Comparison of ENCODE assay signal across 7 cellular contexts in the genomic region with DNA sequence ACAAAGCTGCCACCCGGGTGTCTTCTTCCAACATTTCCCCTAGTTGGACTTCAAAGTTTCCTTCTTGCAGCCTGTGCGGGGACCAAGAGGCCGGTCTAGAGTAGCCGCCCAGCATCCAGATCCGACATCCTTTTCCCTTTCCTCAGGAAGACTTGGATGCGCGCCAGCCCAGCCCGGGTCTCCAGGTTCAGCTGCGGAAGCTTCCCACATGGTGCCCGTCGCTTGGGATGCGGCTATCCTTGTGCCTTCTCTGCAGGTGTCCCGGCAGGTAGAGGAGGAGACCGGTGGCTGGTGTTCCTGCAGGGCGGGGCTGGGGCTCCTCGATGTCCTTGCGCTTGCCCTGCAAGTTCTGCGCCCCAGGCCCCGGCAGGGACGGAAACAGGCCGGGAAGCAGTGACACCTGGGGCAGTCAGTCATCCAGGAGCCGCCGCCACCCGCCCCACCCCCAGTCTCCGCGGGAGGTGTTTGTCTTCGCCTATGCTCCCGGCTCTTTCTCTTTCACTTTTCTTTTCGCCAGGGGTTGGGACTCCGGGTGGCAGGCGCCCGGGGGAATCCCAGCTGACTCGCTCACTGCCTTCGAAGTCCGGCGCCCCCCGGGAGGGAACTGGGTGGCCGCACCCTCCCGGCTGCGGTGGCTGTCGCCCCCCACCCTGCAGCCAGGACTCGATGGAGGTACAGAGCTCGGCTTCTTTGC. TPM values are rescaled to one million over a fixed set of nuclear protein-coding genes. Genes with fewer than 3 reads are reported as not detected.
DNase-seq lines count a peak whose midpoint lies in the region; ATAC-seq and TF ChIP-seq lines count a peak whose summit lies in the region.

A gene with protein sequence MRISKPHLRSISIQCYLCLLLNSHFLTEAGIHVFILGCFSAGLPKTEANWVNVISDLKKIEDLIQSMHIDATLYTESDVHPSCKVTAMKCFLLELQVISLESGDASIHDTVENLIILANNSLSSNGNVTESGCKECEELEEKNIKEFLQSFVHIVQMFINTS (plus strand): TSS at position 507 of the 694 bp plus-strand sequence. CDS start 82,882 bp downstream, outside the sequence.

- peak within 1 kb of the TSS; percentile 80 to 92 (median 83) for H3K4me3 ChIP-seq in fibroblast of lung (replicated peaks in 1 of 4; ENCODE audit: control extremely low read depth in 1 of 4, insufficient read depth in 1 of 4, low read depth in 3 of 4, low read length in 4 of 4)
- peak within 1 kb of the TSS; percentile 87 to 93 (median 91) for H3K4me3 ChIP-seq in subcutaneous abdominal adipose tissue (ENCODE audit: low read depth in 1 of 5, low read length in 5 of 5)

- no peaks in the 10 kb centered on the region for H3K4me1 ChIP-seq in fibroblast of lung (ENCODE audit: control insufficient read depth, extremely low read depth, insufficient read depth, low read length)
- peaks cover 0 to 24% (median 21%) of the 10 kb centered on the region in 5 donors for H3K4me1 ChIP-seq in subcutaneous abdominal adipose tissue (ENCODE audit: control insufficient read depth in 5 of 5, insufficient read depth in 5 of 5, low read length in 5 of 5)

- DNase-seq in NCI-H510A (lab: John Stamatoyannopoulos, UW) (peak; percentile 33), fibroblast of lung (ENCODE audit: low read depth in 2 of 2) (peak; percentile 60 to 61), nephron progenitor cell (peak; percentile 52)
- DNase-seq in activated T-cell treated with anti-CD3 and anti-CD28 coated beads, Interleukin-2, amount 50 U/mL, for 72 hours: peak; percentile 70 to 75

- H3K79me2 ChIP-seq in fibroblast of lung (ENCODE audit: control insufficient read depth, insufficient read depth, low read length): peaks cover 7% of the 10 kb centered on the region

- H3K36me3 Mint-ChIP-seq in activated T-cell treated with anti-CD3 and anti-CD28 coated beads, Interleukin-2, amount 50 U/mL, for 72 hours (ENCODE audit: insufficient read depth in 2 of 2): peaks cover 3 to 5% of the 10 kb centered on the region in 2 donors
- no peaks in the 10 kb centered on the region for H3K36me3 Mint-ChIP-seq in nephron progenitor cell (ENCODE audit: low read depth)

- H3K27ac ChIP-seq in fibroblast of lung (ENCODE audit: insufficient read depth, low read length): peak within 1 kb of the TSS; percentile 86
- H3K27ac ChIP-seq in subcutaneous abdominal adipose tissue (ENCODE audit: low read depth, low read length): peak within 1 kb of the TSS; percentile 71

- peak within 1 kb of the TSS; percentile 90 for H2AFZ ChIP-seq in fibroblast of lung (ENCODE audit: low read length)

- H3K9ac ChIP-seq in fibroblast of lung (ENCODE audit: insufficient read depth, low read length): peak within 1 kb of the TSS; percentile 85
- H3K9ac ChIP-seq in subcutaneous abdominal adipose tissue (ENCODE audit: low read length in 5 of 5): peak within 1 kb of the TSS; percentile 66 to 90 (median 87)

- H3K9me3 ChIP-seq in fibroblast of lung (ENCODE audit: control insufficient read depth, insufficient read depth, low read depth, low read length) (no peaks in the 10 kb centered on the region), subcutaneous abdominal adipose tissue (ENCODE audit: control insufficient read depth in 5 of 5, low read length in 5 of 5) (no peaks in the 10 kb centered on the region)

- H3K27me3 ChIP-seq in fibroblast of lung (ENCODE audit: control insufficient read depth, insufficient read depth, low read length): no peaks in the 10 kb centered on the region
- no peaks in the 10 kb centered on the region for H3K27me3 ChIP-seq in subcutaneous abdominal adipose tissue (ENCODE audit: control insufficient read depth in 5 of 5, insufficient read depth in 4 of 5, low read length in 5 of 5)

- H3K4me2 ChIP-seq in fibroblast of lung (ENCODE audit: extremely low read depth, insufficient read depth, low read length): peak within 1 kb of the TSS; percentile 90

- H3K27me3 Mint-ChIP-seq in activated T-cell treated with anti-CD3 and anti-CD28 coated beads, Interleukin-2, amount 50 U/mL, for 72 hours (ENCODE audit: low read depth): peaks cover 10% of the 10 kb centered on the region
- H3K27me3 Mint-ChIP-seq in nephron progenitor cell (ENCODE audit: low read depth, poor library complexity): peaks cover 67% of the 10 kb centered on the region

- peaks cover 6% of the 10 kb centered on the region for H3K4me1 Mint-ChIP-seq in activated T-cell treated with anti-CD3 and anti-CD28 coated beads, Interleukin-2, amount 50 U/mL, for 72 hours (ENCODE audit: low read depth)
- H3K4me1 Mint-ChIP-seq in nephron progenitor cell: peaks cover 7% of the 10 kb centered on the region

- peak within 1 kb of the TSS; percentile 93 to 95 for H3K4me3 Mint-ChIP-seq in activated T-cell treated with anti-CD3 and anti-CD28 coated beads, Interleukin-2, amount 50 U/mL, for 72 hours
- peak within 1 kb of the TSS; percentile 88 for H3K4me3 Mint-ChIP-seq in nephron progenitor cell

- no peaks in the 10 kb centered on the region for H3K9me3 Mint-ChIP-seq in activated T-cell treated with anti-CD3 and anti-CD28 coated beads, Interleukin-2, amount 50 U/mL, for 72 hours
- no peaks in the 10 kb centered on the region for H3K9me3 Mint-ChIP-seq in nephron progenitor cell

- H3K36me3 ChIP-seq in fibroblast of lung (ENCODE audit: control insufficient read depth, insufficient read depth, low read length) (no peaks in the 10 kb centered on the region), subcutaneous abdominal adipose tissue (ENCODE audit: control insufficient read depth in 5 of 5, insufficient read depth in 5 of 5, low read length in 5 of 5) (no peaks in the 10 kb centered on the region)

- peak; percentile 29 for ATAC-seq in GM18519 (IDR thresholded peaks at IDR 0.05; ENCODE audit: low FRiP score, unreplicated experiment)
- peak; percentile 63 for ATAC-seq in HG02678 (IDR thresholded peaks at IDR 0.05; ENCODE audit: unreplicated experiment)
- peak; percentile 89 to 90 for ATAC-seq in activated T-cell treated with anti-CD3 and anti-CD28 coated beads, Interleukin-2, amount 50 U/mL, for 72 hours (replicated peaks in 1 of 2)

- H4K20me1 ChIP-seq in fibroblast of lung (ENCODE audit: control insufficient read depth, extremely low read depth, insufficient read depth, low read length): no peaks in the 10 kb centered on the region

- TF ChIP-seq CTCF in fibroblast of lung (conservative IDR thresholded peaks at IDR 0.05 in 1 of 2, IDR thresholded peaks at IDR 0.05 in 1 of 2; ENCODE audit: low read depth in 1 of 2, low read length in 2 of 2) (no peak), nephron progenitor cell (IDR thresholded peaks at IDR 0.05) (no peak)

- peak within 1 kb of the TSS; percentile 85 for H3K27ac Mint-ChIP-seq in activated T-cell treated with anti-CD3 and anti-CD28 coated beads, Interleukin-2, amount 50 U/mL, for 72 hours
- no peak within 1 kb of the TSS for H3K27ac Mint-ChIP-seq in nephron progenitor cell

RNA-seq across cellular contexts. Expression of the gene that starts here (rescaled TPM):
- total RNA-seq in activated T-cell treated with anti-CD3 and anti-CD28 coated beads, Interleukin-2, amount 50 U/mL, for 72 hours: 1 to 10 TPM; 2.1 TPM
- 5.9 and 14.9 TPM in 2 replicates for total RNA-seq in fibroblast of lung
- polyA plus RNA-seq in fibroblast of lung: 5.6 and 10.0 TPM in 2 replicates
- 4.4 and 4.9 TPM in 2 replicates for polyA plus RNA-seq in fibroblast of lung (2012)
- polyA minus RNA-seq in fibroblast of lung (ENCODE audit: low replicate concordance): 0.75 and 0.78 TPM in 2 replicates

Comparison
In these comparisons a context has a peak if more than half of its experiments do, and no peak if none do; other contexts are left out.
1. Peak in every context shown above with its lines: DNase-seq, ATAC-seq, H3K4me3 ChIP-seq and H3K27ac ChIP-seq.
2. ATAC-seq: peak in every context shown above with its lines; median percentile 90 in activated T-cell treated with anti-CD3 and anti-CD28 coated beads, Interleukin-2, amount 50 U/mL, for 72 hours; 63 in HG02678; 29 in GM18519.